1 cellular context compared by ENCODE assay signal in the genomic region with DNA sequence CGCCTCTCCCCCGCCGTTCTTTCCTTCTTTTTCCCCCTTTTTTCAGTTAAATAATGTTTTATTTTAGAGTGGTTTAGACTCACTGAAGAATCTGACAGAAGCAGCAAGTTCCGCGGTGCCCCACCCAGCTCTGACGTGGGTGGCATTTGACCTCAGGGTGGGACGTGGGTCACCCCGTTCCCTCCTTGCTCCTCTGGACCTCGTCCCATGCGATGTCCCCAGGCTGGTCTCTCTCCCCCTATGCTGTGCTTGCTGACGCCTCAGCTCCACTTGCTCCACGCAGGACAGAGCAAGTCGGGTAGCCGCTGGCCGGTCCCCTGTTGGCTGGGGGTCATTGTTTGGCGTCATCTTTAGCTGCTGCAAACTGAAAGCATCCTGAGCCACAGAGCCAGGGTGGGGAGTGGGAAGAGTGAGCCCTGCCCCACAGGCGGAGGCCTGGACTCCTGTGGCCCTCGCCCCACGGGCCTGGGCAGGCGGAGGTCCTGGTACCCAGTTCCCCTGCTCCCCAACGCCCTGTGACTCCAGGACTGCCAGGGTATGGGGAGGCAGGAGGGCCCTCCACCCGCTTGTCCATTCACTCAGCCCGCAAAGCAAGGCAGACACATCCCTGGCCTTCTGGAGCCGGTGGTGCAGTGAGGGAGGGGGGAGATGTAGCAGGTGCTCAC.
TF ChIP-seq lines count a peak whose summit lies in the region.

No MANE protein-coding gene starts in this region.

TF ChIP-seq in H1, 55 proteins besides CTCF, POLR2A, EP300 and RAD21:
- TF ChIP-seq, protein P1, sequence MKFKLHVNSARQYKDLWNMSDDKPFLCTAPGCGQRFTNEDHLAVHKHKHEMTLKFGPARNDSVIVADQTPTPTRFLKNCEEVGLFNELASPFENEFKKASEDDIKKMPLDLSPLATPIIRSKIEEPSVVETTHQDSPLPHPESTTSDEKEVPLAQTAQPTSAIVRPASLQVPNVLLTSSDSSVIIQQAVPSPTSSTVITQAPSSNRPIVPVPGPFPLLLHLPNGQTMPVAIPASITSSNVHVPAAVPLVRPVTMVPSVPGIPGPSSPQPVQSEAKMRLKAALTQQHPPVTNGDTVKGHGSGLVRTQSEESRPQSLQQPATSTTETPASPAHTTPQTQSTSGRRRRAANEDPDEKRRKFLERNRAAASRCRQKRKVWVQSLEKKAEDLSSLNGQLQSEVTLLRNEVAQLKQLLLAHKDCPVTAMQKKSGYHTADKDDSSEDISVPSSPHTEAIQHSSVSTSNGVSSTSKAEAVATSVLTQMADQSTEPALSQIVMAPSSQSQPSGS (IDR thresholded peaks at IDR 0.05; ENCODE audit: low read length) = no peak
- TF ChIP-seq RXRA (IDR thresholded peaks at IDR 0.05; ENCODE audit: insufficient read depth, low read depth, low read length) (no peak), CHD1 (IDR thresholded peaks at IDR 0.05; ENCODE audit: low read depth, low read length) (no peak), GTF2F1 (IDR thresholded peaks at IDR 0.05; ENCODE audit: borderline replicate concordance, low read depth, low read length) (no peak), RFX5 (IDR thresholded peaks at IDR 0.05; ENCODE audit: borderline replicate concordance, low read depth, low read length) (no peak), SIX5 (IDR thresholded peaks at IDR 0.05; ENCODE audit: low read depth, low read length) (no peak), RNF2 (IDR thresholded peaks at IDR 0.05; ENCODE audit: borderline replicate concordance, low read depth, low read length, missing control alignments, poor library complexity, severe bottlenecking) (no peak), ZNF274 (IDR thresholded peaks at IDR 0.05; ENCODE audit: borderline replicate concordance, extremely low read depth, low read length) (no peak), SIN3A (conservative IDR thresholded peaks at IDR 0.05 in 1 of 2, IDR thresholded peaks at IDR 0.05 in 1 of 2; ENCODE audit: low read depth in 1 of 2, low read length in 2 of 2) (no peak)
- TF ChIP-seq, protein P2, sequence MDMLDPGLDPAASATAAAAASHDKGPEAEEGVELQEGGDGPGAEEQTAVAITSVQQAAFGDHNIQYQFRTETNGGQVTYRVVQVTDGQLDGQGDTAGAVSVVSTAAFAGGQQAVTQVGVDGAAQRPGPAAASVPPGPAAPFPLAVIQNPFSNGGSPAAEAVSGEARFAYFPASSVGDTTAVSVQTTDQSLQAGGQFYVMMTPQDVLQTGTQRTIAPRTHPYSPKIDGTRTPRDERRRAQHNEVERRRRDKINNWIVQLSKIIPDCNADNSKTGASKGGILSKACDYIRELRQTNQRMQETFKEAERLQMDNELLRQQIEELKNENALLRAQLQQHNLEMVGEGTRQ (IDR thresholded peaks at IDR 0.05; ENCODE audit: low read length) = no peak
